1 cellular context compared by ENCODE assay signal in the genomic region with DNA sequence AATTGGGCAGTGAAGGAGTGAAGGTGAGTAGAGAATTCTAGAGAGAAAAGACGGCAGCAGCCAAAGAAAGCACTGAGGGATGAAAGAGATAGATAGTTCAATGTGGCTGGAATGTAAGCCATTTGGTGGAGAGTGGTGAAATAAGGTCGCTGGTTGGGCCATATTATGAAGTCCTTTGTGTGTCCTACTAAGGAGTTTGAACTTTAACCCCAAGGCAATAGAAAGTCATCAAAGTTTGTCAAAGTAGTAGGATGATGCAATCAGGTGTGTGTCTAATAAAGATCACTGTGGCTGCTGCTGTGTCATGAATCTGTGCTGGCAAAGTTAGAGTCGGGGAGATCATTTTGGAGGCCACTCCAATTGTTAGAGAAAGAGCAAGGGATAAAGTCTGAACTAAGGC.
TF ChIP-seq lines count a peak whose summit lies in the region.

No MANE protein-coding gene starts in this region.

TF ChIP-seq in HepG2, 621 proteins besides CTCF, POLR2A, EP300 and RAD21 (continued from another document and continues in another):
- TF ChIP-seq ZNF609 (CRISPR knock-in tag; IDR thresholded peaks at IDR 0.05; ENCODE audit: borderline replicate concordance) (no peak; the same call in 1 of the 2 replicates), PPARG (CRISPR knock-in tag; conservative IDR thresholded peaks at IDR 0.05) (peak; percentile 89), ZNF740 (CRISPR knock-in tag; IDR thresholded peaks at IDR 0.05) (no peak), ZNF20 (CRISPR knock-in tag; IDR thresholded peaks at IDR 0.05) (no peak), ZGPAT (CRISPR knock-in tag; IDR thresholded peaks at IDR 0.05) (peak; percentile 79), CEBPG (CRISPR knock-in tag; IDR thresholded peaks at IDR 0.05) (peak; percentile 100), ZNF512B (CRISPR knock-in tag; IDR thresholded peaks at IDR 0.05; ENCODE audit: borderline replicate concordance) (no peak), MTF2 (CRISPR knock-in tag; IDR thresholded peaks at IDR 0.05; ENCODE audit: borderline replicate concordance) (no peak), PHF21A (CRISPR knock-in tag; IDR thresholded peaks at IDR 0.05) (peak; percentile 55; the same call in 1 of the 2 replicates), ZNF552 (CRISPR knock-in tag; IDR thresholded peaks at IDR 0.05; ENCODE audit: borderline replicate concordance) (no peak), ZBTB26 (CRISPR knock-in tag; IDR thresholded peaks at IDR 0.05; ENCODE audit: borderline replicate concordance) (no peak), ZNF550 (CRISPR knock-in tag; IDR thresholded peaks at IDR 0.05; ENCODE audit: borderline replicate concordance) (no peak), GTF3A (CRISPR knock-in tag; conservative IDR thresholded peaks at IDR 0.05) (no peak), FOXA1 (IDR thresholded peaks at IDR 0.05) (no peak), FOXA1 (CRISPR knock-in tag; IDR thresholded peaks at IDR 0.05) (0 out of 2 replicates have a peak, but pooled peaks have one; percentile 43), CHD4 (IDR thresholded peaks at IDR 0.05; ENCODE audit: borderline replicate concordance, low read length) (no peak), NAIF1 (CRISPR knock-in tag; IDR thresholded peaks at IDR 0.05; ENCODE audit: borderline replicate concordance) (no peak), ONECUT2 (CRISPR knock-in tag; IDR thresholded peaks at IDR 0.05) (no peak), PRDM4 (CRISPR knock-in tag; IDR thresholded peaks at IDR 0.05; ENCODE audit: borderline replicate concordance) (no peak), THAP11 (CRISPR knock-in tag; IDR thresholded peaks at IDR 0.05) (peak; percentile 85), SP4 (CRISPR knock-in tag; IDR thresholded peaks at IDR 0.05) (no peak), JUNB (CRISPR knock-in tag; IDR thresholded peaks at IDR 0.05; ENCODE audit: borderline replicate concordance) (no peak), KAT8 (CRISPR knock-in tag; IDR thresholded peaks at IDR 0.05) (peak; percentile 68), ZNF616 (CRISPR knock-in tag; IDR thresholded peaks at IDR 0.05; ENCODE audit: low read depth) (no peak), SKI (IDR thresholded peaks at IDR 0.05; ENCODE audit: partially characterized antibody) (peak; percentile 50), ZNF883 (CRISPR knock-in tag; IDR thresholded peaks at IDR 0.05; ENCODE audit: not compliant biosample characterization) (no peak), NFE2L1 (CRISPR knock-in tag; IDR thresholded peaks at IDR 0.05; ENCODE audit: borderline replicate concordance) (no peak), HNRNPK (IDR thresholded peaks at IDR 0.05; ENCODE audit: low read depth, low read length, poor library complexity, severe bottlenecking) (no peak), ZNF30 (CRISPR knock-in tag; IDR thresholded peaks at IDR 0.05) (no peak), ZNF468 (CRISPR knock-in tag; IDR thresholded peaks at IDR 0.05) (no peak), MEIS1 (CRISPR knock-in tag; IDR thresholded peaks at IDR 0.05; ENCODE audit: borderline replicate concordance) (peak; percentile 34; the same call in 1 of the 2 replicates), KDM1A (CRISPR knock-in tag; IDR thresholded peaks at IDR 0.05) (no peak), NR2F6 (IDR thresholded peaks at IDR 0.05) (peak; percentile 95), NR2F6 (CRISPR knock-in tag; IDR thresholded peaks at IDR 0.05) (peak; percentile 95), SRSF9 (IDR thresholded peaks at IDR 0.05; ENCODE audit: borderline replicate concordance, insufficient read depth, low read depth, low read length, poor library complexity, severe bottlenecking) (no peak)
- TF ChIP-seq, protein P1, sequence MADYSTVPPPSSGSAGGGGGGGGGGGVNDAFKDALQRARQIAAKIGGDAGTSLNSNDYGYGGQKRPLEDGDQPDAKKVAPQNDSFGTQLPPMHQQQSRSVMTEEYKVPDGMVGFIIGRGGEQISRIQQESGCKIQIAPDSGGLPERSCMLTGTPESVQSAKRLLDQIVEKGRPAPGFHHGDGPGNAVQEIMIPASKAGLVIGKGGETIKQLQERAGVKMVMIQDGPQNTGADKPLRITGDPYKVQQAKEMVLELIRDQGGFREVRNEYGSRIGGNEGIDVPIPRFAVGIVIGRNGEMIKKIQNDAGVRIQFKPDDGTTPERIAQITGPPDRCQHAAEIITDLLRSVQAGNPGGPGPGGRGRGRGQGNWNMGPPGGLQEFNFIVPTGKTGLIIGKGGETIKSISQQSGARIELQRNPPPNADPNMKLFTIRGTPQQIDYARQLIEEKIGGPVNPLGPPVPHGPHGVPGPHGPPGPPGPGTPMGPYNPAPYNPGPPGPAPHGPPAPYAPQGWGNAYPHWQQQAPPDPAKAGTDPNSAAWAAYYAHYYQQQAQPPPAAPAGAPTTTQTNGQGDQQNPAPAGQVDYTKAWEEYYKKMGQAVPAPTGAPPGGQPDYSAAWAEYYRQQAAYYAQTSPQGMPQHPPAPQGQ (CRISPR knock-in tag; IDR thresholded peaks at IDR 0.05; ENCODE audit: borderline replicate concordance): no peak
- TF ChIP-seq, protein P2, sequence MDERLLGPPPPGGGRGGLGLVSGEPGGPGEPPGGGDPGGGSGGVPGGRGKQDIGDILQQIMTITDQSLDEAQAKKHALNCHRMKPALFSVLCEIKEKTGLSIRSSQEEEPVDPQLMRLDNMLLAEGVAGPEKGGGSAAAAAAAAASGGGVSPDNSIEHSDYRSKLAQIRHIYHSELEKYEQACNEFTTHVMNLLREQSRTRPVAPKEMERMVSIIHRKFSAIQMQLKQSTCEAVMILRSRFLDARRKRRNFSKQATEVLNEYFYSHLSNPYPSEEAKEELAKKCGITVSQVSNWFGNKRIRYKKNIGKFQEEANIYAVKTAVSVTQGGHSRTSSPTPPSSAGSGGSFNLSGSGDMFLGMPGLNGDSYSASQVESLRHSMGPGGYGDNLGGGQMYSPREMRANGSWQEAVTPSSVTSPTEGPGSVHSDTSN (CRISPR knock-in tag; IDR thresholded peaks at IDR 0.05): no peak
- TF ChIP-seq, protein P3, sequence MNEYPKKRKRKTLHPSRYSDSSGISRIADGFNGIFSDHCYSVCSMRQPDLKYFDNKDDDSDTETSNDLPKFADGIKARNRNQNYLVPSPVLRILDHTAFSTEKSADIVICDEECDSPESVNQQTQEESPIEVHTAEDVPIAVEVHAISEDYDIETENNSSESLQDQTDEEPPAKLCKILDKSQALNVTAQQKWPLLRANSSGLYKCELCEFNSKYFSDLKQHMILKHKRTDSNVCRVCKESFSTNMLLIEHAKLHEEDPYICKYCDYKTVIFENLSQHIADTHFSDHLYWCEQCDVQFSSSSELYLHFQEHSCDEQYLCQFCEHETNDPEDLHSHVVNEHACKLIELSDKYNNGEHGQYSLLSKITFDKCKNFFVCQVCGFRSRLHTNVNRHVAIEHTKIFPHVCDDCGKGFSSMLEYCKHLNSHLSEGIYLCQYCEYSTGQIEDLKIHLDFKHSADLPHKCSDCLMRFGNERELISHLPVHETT (CRISPR knock-in tag; conservative IDR thresholded peaks at IDR 0.05): no peak
